8 cellular contexts compared by ENCODE assay signal in the genomic region with DNA sequence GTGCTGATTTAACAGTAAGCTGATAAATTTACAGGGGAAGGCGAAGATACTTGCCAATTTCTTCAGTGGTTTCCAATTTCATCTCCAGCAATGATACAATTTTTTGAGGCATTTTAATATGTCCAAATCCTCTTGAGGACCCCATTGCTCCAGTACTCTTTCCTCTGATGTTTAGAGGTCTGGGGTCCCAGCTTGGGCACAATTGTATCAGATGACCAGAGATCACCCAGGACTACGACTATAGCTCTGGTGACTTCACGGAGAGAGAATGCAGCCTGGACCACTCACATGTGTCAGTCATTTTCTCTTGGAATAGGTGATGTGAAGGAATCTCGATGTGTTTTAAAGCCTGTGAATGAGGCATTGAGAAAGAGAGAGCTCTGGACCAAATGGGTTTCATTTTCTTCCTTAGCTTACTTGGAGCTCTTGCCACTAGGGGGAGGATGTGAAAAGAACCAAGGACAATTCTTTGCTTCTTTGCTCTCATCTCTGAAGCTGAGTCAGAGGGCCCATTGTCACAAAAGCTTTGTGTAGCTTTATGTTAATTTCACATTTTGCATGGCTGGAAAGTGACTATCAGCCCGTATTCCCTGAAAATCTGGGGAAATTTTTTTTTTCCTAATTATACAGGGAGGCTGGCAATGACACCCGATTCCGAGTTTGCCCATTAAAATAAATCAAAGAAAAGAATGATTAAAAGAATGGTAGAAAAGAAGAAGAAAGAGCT. TPM values are rescaled to one million over a fixed set of nuclear protein-coding genes. Genes with fewer than 3 reads are reported as not detected.
A peak's percentile ranks its signal among the peaks of the same experiment; 100 is the strongest.
DNase-seq lines count a peak whose midpoint lies in the region; ATAC-seq and TF ChIP-seq lines count a peak whose summit lies in the region.

No MANE protein-coding gene starts in this region.

- BruUV-seq in MCF 10A (replicated peaks; lab: Mats Ljungman, UMichigan): no TSS peak

- peak overlapping the region; percentile 43 for H3K4me3 Mint-ChIP-seq in MCF 10A (ENCODE audit: unreplicated experiment)

- POLR2A ChIA-PET in MCF 10A (lab: Yijun Ruan, JAX): interaction anchor here (1.1 to 1.5 kb wide), 2 partner anchors 523 to 527 kb away, joined by 7 to 10 read pairs; no protein-coding TSS in a partner anchor

- peaks cover 4% of the 10 kb centered on the region for H3K4me1 Mint-ChIP-seq in MCF 10A (ENCODE audit: insufficient read depth, unreplicated experiment)

- peak; percentile 64 for TF ChIP-seq CTCF in MCF 10A (IDR thresholded peaks at IDR 0.05; ENCODE audit: unreplicated experiment)

- CTCF ChIA-PET in MCF 10A (lab: Yijun Ruan, JAX): interaction anchor here (0.5 to 11.5 kb wide), 47 partner anchors 10 to 1796 kb away, joined by 3 to 383 read pairs (median 4); no protein-coding TSS in a partner anchor

- peak overlapping the region; percentile 47 for H3K27ac Mint-ChIP-seq in MCF 10A (ENCODE audit: low read depth, unreplicated experiment)

- intact Hi-C loops in MCF 10A (cut with micrococcal nuclease): loop anchor here (1.0 to 10.0 kb wide), 5 partner anchors 232 to 527 kb away; no protein-coding TSS in a partner anchor

- peak; percentile 54 for ATAC-seq in GM21447 (IDR thresholded peaks at IDR 0.05; ENCODE audit: unreplicated experiment)

- H3K9me3 Mint-ChIP-seq in MCF 10A (ENCODE audit: unreplicated experiment): no peaks in the 10 kb centered on the region

- H3K27me3 Mint-ChIP-seq in MCF 10A (ENCODE audit: insufficient read depth, unreplicated experiment): no peaks in the 10 kb centered on the region

- no peaks in the 10 kb centered on the region for H3K36me3 Mint-ChIP-seq in MCF 10A (ENCODE audit: insufficient read depth, unreplicated experiment)

- peak; percentile 74 for DNase-seq in SIG-M5 treated with dmso at 0.1 percent for 504 hours (lab: John Stamatoyannopoulos, UW; ENCODE audit: unreplicated experiment)
- no peak for DNase-seq in SIG-M5 (lab: John Stamatoyannopoulos, UW)
- DNase-seq in HuH-7 (ENCODE audit: low spot score): peak; percentile 42
- peak; percentile 84 for DNase-seq in RKO (ENCODE audit: low spot score)
- DNase-seq in MCF 10A (ENCODE audit: unreplicated experiment): peak; percentile 68
- DNase-seq in islet precursor cell: peak; percentile 58
- DNase-seq in stimulated activated CD4-positive, alpha-beta T cell treated with anti-CD3 and anti-CD28 coated beads, TNF-alpha, amount 100 ng/mL, for 48 hours (ENCODE audit: low read depth in 3 of 3): peak in 2 of 3 donors; percentile 8 to 43

RNA-seq across cellular contexts. Expression of a gene that starts 6.7 kb away (rescaled TPM):
- total RNA-seq in MCF 10A (2022): 69.1 and 72.9 TPM in 2 replicates
